1 cellular context compared by ENCODE assay signal in genomic region chr7:68147621-68148238, GRCh38.
TF ChIP-seq lines count a peak whose summit lies in the region.

No MANE protein-coding gene starts in this region.

TF ChIP-seq in H1, 55 proteins besides CTCF, POLR2A, EP300 and RAD21:
- TF ChIP-seq CBX5 (IDR thresholded peaks at IDR 0.05; ENCODE audit: low read depth, low read length) = no peak
- no peak for TF ChIP-seq SP2 (IDR thresholded peaks at IDR 0.05; ENCODE audit: low read length)
- no peak for TF ChIP-seq SP4 (IDR thresholded peaks at IDR 0.05; ENCODE audit: low read length)
- no peak for TF ChIP-seq SIX5 (IDR thresholded peaks at IDR 0.05; ENCODE audit: low read depth, low read length)
- TF ChIP-seq CHD7 (IDR thresholded peaks at IDR 0.05; ENCODE audit: insufficient replicate concordance, low read length) = no peak
- TF ChIP-seq HDAC6 (IDR thresholded peaks at IDR 0.05; ENCODE audit: low read depth, low read length) = no peak
- TF ChIP-seq RNF2 (IDR thresholded peaks at IDR 0.05; ENCODE audit: borderline replicate concordance, low read depth, low read length, missing control alignments, poor library complexity, severe bottlenecking) = no peak
- TF ChIP-seq MAFK (IDR thresholded peaks at IDR 0.05; ENCODE audit: low read depth, low read length) = no peak
- no peak for TF ChIP-seq RBBP5 (IDR thresholded peaks at IDR 0.05; ENCODE audit: borderline replicate concordance, low read depth, low read length)
- TF ChIP-seq E2F6 (IDR thresholded peaks at IDR 0.05) = no peak
- TF ChIP-seq BCL11A (IDR thresholded peaks at IDR 0.05; ENCODE audit: low read depth in 2 of 2, low read length in 2 of 2) = no peak
- TF ChIP-seq HDAC2 (IDR thresholded peaks at IDR 0.05; ENCODE audit: borderline replicate concordance in 1 of 2, low read depth in 2 of 2, low read length in 2 of 2) = no peak
- TF ChIP-seq KDM4A (IDR thresholded peaks at IDR 0.05; ENCODE audit: low read depth, low read length, severe bottlenecking) = no peak
- TF ChIP-seq TAF1 (IDR thresholded peaks at IDR 0.05; ENCODE audit: low read depth, low read length) = no peak
- TF ChIP-seq MAX (IDR thresholded peaks at IDR 0.05) = no peak
- no peak for TF ChIP-seq POLR2AphosphoS5 (IDR thresholded peaks at IDR 0.05; ENCODE audit: low read depth, low read length)
- no peak for TF ChIP-seq TEAD4 (IDR thresholded peaks at IDR 0.05; ENCODE audit: low read depth, low read length)
- no peak for TF ChIP-seq USF2 (IDR thresholded peaks at IDR 0.05; ENCODE audit: low read length)
